ENCODE assay signal across 26 cellular contexts in the genomic region with DNA sequence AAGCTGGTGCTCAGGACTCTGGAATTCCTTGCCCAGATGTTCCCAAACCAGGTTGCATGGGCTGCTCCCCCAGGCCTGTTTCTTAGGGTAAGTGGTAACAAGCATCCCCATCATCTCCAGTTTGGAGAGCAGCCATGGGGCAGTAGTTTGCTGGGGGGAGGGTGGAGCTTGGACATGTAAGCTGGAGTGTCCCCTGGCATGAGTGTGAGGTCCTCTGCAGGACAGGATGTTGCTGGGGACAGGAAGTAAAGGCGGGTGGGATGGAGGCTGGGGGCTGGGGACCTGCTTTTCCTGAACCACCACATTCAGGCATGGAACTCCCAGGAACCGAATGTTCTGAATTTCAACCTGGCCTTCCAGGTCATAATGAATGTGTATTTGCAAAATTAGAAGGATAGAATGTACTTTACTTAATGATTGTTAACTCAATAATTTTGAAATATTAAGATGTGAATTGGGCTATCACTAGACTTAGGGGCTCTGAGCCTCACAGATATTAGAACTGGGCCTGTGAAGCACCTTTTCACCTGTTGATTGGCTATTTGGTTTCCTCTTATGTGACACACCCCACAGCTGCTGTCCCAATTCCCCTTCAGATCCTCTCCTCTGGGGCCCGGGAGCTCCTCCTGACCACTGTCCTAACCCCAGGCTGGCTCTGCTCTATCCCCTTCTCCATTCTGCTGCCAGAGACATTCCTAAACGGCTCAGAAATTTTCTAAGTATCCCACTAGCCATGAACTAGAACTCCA.
DNase-seq lines count a peak whose midpoint lies in the region; ATAC-seq lines count a peak whose summit lies in the region.
"Had no signal": no experiment of that assay in that cellular context is flagged by ENCODE, and none has a peak within 500 bp of the region (broad histone marks: within the 10 kb centered on the region; RNA-seq: fewer than 3 reads in every experiment).

No MANE protein-coding gene starts in this region.

- H3F3A ChIP-seq in GM23248 (ENCODE audit: insufficient read depth): peaks cover 6% of the 10 kb centered on the region

- peak overlapping the region; percentile 67 to 90 for H3K27ac Mint-ChIP-seq in effector memory CD8-positive, alpha-beta T cell
- H3K27ac Mint-ChIP-seq: activated B cell treated with CpG ODN at 0.5 μM for 24 hours; stimulated activated naive B cell treated with anti-CD40 and anti-IgM and Interleukin-4, amounts not matched to agents 10 μg/mL and 1 μg/mL and 100 μg/mL, for 72 hours had no signal

- H3K27ac ChIP-seq in BLaER1 (no peak overlapping the region), GM23248 (no peak overlapping the region), SJCRH30 (no peak overlapping the region)
- H3K27ac ChIP-seq: epithelial cell of prostate, suprapubic skin, uterus had no signal

- H3K4me2 ChIP-seq in BLaER1: peak overlapping the region; percentile 60; the same call in 1 of the 2 replicates
- H3K4me2 ChIP-seq in GM23248 (ENCODE audit: unreplicated experiment): no peak overlapping the region

- DNase-seq in GM23248 (peak; percentile 5), myocyte (ENCODE audit: low read depth) (peak; percentile 15), SJCRH30 (no peak), GOT3 (lab: John Stamatoyannopoulos, UW) (no peak), LoVo (ENCODE audit: low spot score) (no peak), NCI-H524 treated with DMSO at 0.1 percent for 48 hours (lab: John Stamatoyannopoulos, UW) (no peak)
- no peak for DNase-seq in effector memory CD8-positive, alpha-beta T cell
- DNase-seq: activated B cell treated with CpG ODN at 0.5 μM for 24 hours; activated gamma-delta T cell treated with Interleukin-2 at 50 U/mL for 16 hours; activated T-cell treated with anti-CD3 and anti-CD28 coated beads for 4 hours; Karpas-422; naive thymus-derived CD4-positive, alpha-beta T cell; NCI-H1694 treated with DMSO at 0.1 percent for 48 hours; NCI-H774; occipital lobe; OCI-M1; SHP77; stimulated activated CD4-positive, alpha-beta T cell treated with anti-CD3 and anti-CD28 coated beads, Interleukin-4, amount 100 ng/mL, for 1 hour; stimulated activated naive B cell treated with anti-CD40 and anti-IgM and Interleukin-4, amounts not matched to agents 10 μg/mL and 1 μg/mL and 100 μg/mL, for 72 hours; SW 1271; uterus had no signal

- H3K27me3 ChIP-seq in BLaER1: no peaks in the 10 kb centered on the region
- H3K27me3 ChIP-seq in GM23248 (replicated peaks; ENCODE audit: insufficient read depth): no peaks in the 10 kb centered on the region
- no peaks in the 10 kb centered on the region for H3K27me3 ChIP-seq in SJCRH30
- H3K27me3 ChIP-seq: body of pancreas, suprapubic skin, uterus had no signal

- H3K27me3 Mint-ChIP-seq in effector memory CD8-positive, alpha-beta T cell: no peaks in the 10 kb centered on the region
- H3K27me3 Mint-ChIP-seq: stimulated activated naive B cell treated with anti-CD40 and anti-IgM and Interleukin-4, amounts not matched to agents 10 μg/mL and 1 μg/mL and 100 μg/mL, for 72 hours had no signal

- no peak for ATAC-seq in effector memory CD8-positive, alpha-beta T cell (replicated peaks)

- in situ Hi-C loops in GM23248 (cut with MboI): no loop called here

- H3K9ac ChIP-seq in BLaER1 (no peak overlapping the region), GM23248 (no peak overlapping the region)

- no peak overlapping the region for H2AFZ ChIP-seq in GM23248

- H3K9me3 Mint-ChIP-seq in effector memory CD8-positive, alpha-beta T cell: no peaks in the 10 kb centered on the region
- H3K9me3 Mint-ChIP-seq: activated B cell treated with CpG ODN at 0.5 μM for 24 hours; activated CD4-positive, alpha-beta memory T cell treated with anti-CD3 and anti-CD28 coated beads, Interleukin-2, amount 10 ng/mL, durations not matched to agents 7 days and 5 days; naive thymus-derived CD4-positive, alpha-beta T cell; stimulated activated naive B cell treated with anti-CD40 and anti-IgM and Interleukin-4, amounts not matched to agents 10 μg/mL and 1 μg/mL and 100 μg/mL, for 72 hours had no signal

- WGBS in GM23248 (ENCODE audit: low coverage in 1 of 2, low lambda C conversion rate in 2 of 2, missing lambda C conversion rate in 2 of 2), 2 experiments: 67 to 80% methylated on average over 4 of the region's 4 CpGs

- H3K9me2 ChIP-seq in GM23248 (ENCODE audit: insufficient read depth): no peaks in the 10 kb centered on the region

- no peak overlapping the region for H3K4me3 ChIP-seq in BLaER1
- H3K4me3 ChIP-seq in GM23248: no peak overlapping the region
- no peak overlapping the region for H3K4me3 ChIP-seq in SJCRH30
- H3K4me3 ChIP-seq: body of pancreas, suprapubic skin, uterus had no signal

- H4K20me1 ChIP-seq in BLaER1 (no peaks in the 10 kb centered on the region), GM23248 (ENCODE audit: insufficient read depth) (no peaks in the 10 kb centered on the region)

- no peaks in the 10 kb centered on the region for H3K79me2 ChIP-seq in GM23248 (ENCODE audit: insufficient read depth)

- H3K9me3 ChIP-seq in BLaER1: no peaks in the 10 kb centered on the region
- no peaks in the 10 kb centered on the region for H3K9me3 ChIP-seq in GM23248 (ENCODE audit: low read depth)
- no peaks in the 10 kb centered on the region for H3K9me3 ChIP-seq in SJCRH30 (replicated peaks)
- H3K9me3 ChIP-seq: body of pancreas, suprapubic skin, uterus had no signal

- no peaks in the 10 kb centered on the region for H3K36me3 Mint-ChIP-seq in effector memory CD8-positive, alpha-beta T cell (ENCODE audit: insufficient read depth)
- H3K36me3 Mint-ChIP-seq: naive thymus-derived CD4-positive, alpha-beta T cell; stimulated activated naive B cell treated with anti-CD40 and anti-IgM and Interleukin-4, amounts not matched to agents 10 μg/mL and 1 μg/mL and 100 μg/mL, for 72 hours had no signal

- peaks cover 20 to 22% of the 10 kb centered on the region in 2 donors for H3K4me1 Mint-ChIP-seq in effector memory CD8-positive, alpha-beta T cell (ENCODE audit: low read depth in 2 of 2)

- no peak overlapping the region for H3K4me3 Mint-ChIP-seq in effector memory CD8-positive, alpha-beta T cell
- H3K4me3 Mint-ChIP-seq: activated B cell treated with CpG ODN at 0.5 μM for 24 hours; naive thymus-derived CD4-positive, alpha-beta T cell; stimulated activated naive B cell treated with anti-CD40 and anti-IgM and Interleukin-4, amounts not matched to agents 10 μg/mL and 1 μg/mL and 100 μg/mL, for 72 hours had no signal

- H3K4me1 ChIP-seq in BLaER1 (peaks cover 22% of the 10 kb centered on the region), GM23248 (ENCODE audit: insufficient read depth) (peaks cover 7% of the 10 kb centered on the region), SJCRH30 (no peaks in the 10 kb centered on the region)
- H3K4me1 ChIP-seq: suprapubic skin, uterus had no signal

- H3K36me3 ChIP-seq in BLaER1 (no peaks in the 10 kb centered on the region), GM23248 (ENCODE audit: low read depth) (no peaks in the 10 kb centered on the region), SJCRH30 (no peaks in the 10 kb centered on the region)
- H3K36me3 ChIP-seq: suprapubic skin, uterus had no signal

Comparison
In these comparisons a context has a peak if more than half of its experiments do, and no peak if none do; other contexts are left out.
1. DNase-seq: peak in GM23248 (single experiment) and myocyte (single experiment); none in effector memory CD8-positive, alpha-beta T cell (0 of 3), SJCRH30 (0 of 2), GOT3 (single experiment), LoVo (single experiment) and NCI-H524 treated with DMSO at 0.1 percent for 48 hours (single experiment).